In genomic region chr7:30162133-30162532, GRCh38 we compare ENCODE assay signal across 10 cellular contexts. TPM values are rescaled to one million over a fixed set of nuclear protein-coding genes. Genes with fewer than 3 reads are reported as not detected.
A peak's percentile ranks its signal among the peaks of the same experiment; 100 is the strongest.
DNase-seq lines count a peak whose midpoint lies in the region; ATAC-seq, FAIRE-seq and TF ChIP-seq lines count a peak whose summit lies in the region.
"Had no signal": no experiment of that assay in that cellular context is flagged by ENCODE, and none has a peak within 500 bp of the region (broad histone marks: within the 10 kb centered on the region; RNA-seq: fewer than 3 reads in every experiment).

No MANE protein-coding gene starts in this region.

- no peaks in the 10 kb centered on the region for H3K9me3 Mint-ChIP-seq in activated CD4-positive, alpha-beta memory T cell treated with anti-CD3 and anti-CD28 coated beads for 36 hours
- H3K9me3 Mint-ChIP-seq: CD4-positive, alpha-beta memory T cell had no signal

- H3K79me2 ChIP-seq in keratinocyte (ENCODE audit: control insufficient read depth, insufficient read depth, low read length): no peaks in the 10 kb centered on the region

- H3K4me3 ChIP-seq in left ventricle myocardium inferior (no peak overlapping the region), keratinocyte (ENCODE audit: control insufficient read depth in 2 of 3, extremely low read depth in 1 of 3, insufficient read depth in 2 of 3, low read depth in 1 of 3, low read length in 3 of 3) (no peak overlapping the region), upper lobe of right lung (no peak overlapping the region)

- H3K9ac ChIP-seq in keratinocyte (ENCODE audit: control insufficient read depth, extremely low read depth, insufficient read depth, low read length): no peak overlapping the region

- DNase-seq in left ventricle myocardium inferior (no peak), Right ventricle myocardium superior (no peak), keratinocyte (ENCODE audit: low read depth, low spot score) (no peak), upper lobe of right lung (no peak), 8988T (no peak), SK-N-DZ (ENCODE audit: low spot score) (no peak)
- no peak for DNase-seq in activated CD4-positive, alpha-beta memory T cell treated with anti-CD3 and anti-CD28 coated beads for 36 hours
- no peak for DNase-seq in activated effector memory CD4-positive, alpha-beta T cell treated with anti-CD3 and anti-CD28 coated beads, Interleukin-2, amount 50 U/mL, for 16 hours
- DNase-seq: CD4-positive, alpha-beta memory T cell had no signal

- no peaks in the 10 kb centered on the region for H3K36me3 Mint-ChIP-seq in activated CD4-positive, alpha-beta memory T cell treated with anti-CD3 and anti-CD28 coated beads for 36 hours
- H3K36me3 Mint-ChIP-seq: CD4-positive, alpha-beta memory T cell had no signal

- H3K4me1 ChIP-seq in left ventricle myocardium inferior: peaks cover 43% of the 10 kb centered on the region
- peaks cover 55% of the 10 kb centered on the region for H3K4me1 ChIP-seq in keratinocyte (ENCODE audit: control insufficient read depth, extremely low read depth, insufficient read depth, low read length)
- H3K4me1 ChIP-seq in upper lobe of right lung: peaks cover 43% of the 10 kb centered on the region

- ATAC-seq in Right ventricle myocardium superior (ENCODE audit: poor library complexity): no peak
- ATAC-seq in upper lobe of right lung: no peak

- no peaks in the 10 kb centered on the region for H4K20me1 ChIP-seq in keratinocyte (ENCODE audit: control insufficient read depth, extremely low read depth, insufficient read depth, low read length)

- H2AFZ ChIP-seq in keratinocyte (ENCODE audit: control insufficient read depth, low read length): no peak overlapping the region

- H3K27ac ChIP-seq in left ventricle myocardium inferior (replicated peaks) (peak overlapping the region; percentile 6), keratinocyte (ENCODE audit: control insufficient read depth, insufficient read depth, low read length) (peak overlapping the region; percentile 87), upper lobe of right lung (peak overlapping the region; percentile 9)

- peak overlapping the region; percentile 5 for H3K27ac Mint-ChIP-seq in activated CD4-positive, alpha-beta memory T cell treated with anti-CD3 and anti-CD28 coated beads for 36 hours

- H3K27me3 ChIP-seq in left ventricle myocardium inferior (ENCODE audit: low read depth) (no peaks in the 10 kb centered on the region), keratinocyte (ENCODE audit: control insufficient read depth, extremely low read depth, insufficient read depth, low read length) (no peaks in the 10 kb centered on the region), upper lobe of right lung (no peaks in the 10 kb centered on the region)
- H3K27me3 ChIP-seq: SJSA1 had no signal

- TF ChIP-seq CTCF in left ventricle myocardium inferior (IDR thresholded peaks at IDR 0.05; ENCODE audit: borderline replicate concordance) (no peak), keratinocyte (optimal IDR thresholded peaks at IDR 0.05 in 1 of 3, IDR thresholded peaks at IDR 0.05 in 1 of 3, conservative IDR thresholded peaks at IDR 0.05 in 1 of 3; ENCODE audit: extremely low read depth in 1 of 3, insufficient read depth in 2 of 3, low read length in 3 of 3) (no peak), upper lobe of right lung (IDR thresholded peaks at IDR 0.05) (no peak)

- POLR2A ChIA-PET in activated CD4-positive, alpha-beta memory T cell treated with anti-CD3 and anti-CD28 coated beads for 36 hours (lab: Charles Lee): no interaction called here

- peaks cover 36% of the 10 kb centered on the region for H3K4me1 Mint-ChIP-seq in activated CD4-positive, alpha-beta memory T cell treated with anti-CD3 and anti-CD28 coated beads for 36 hours (ENCODE audit: low read depth)

- no peaks in the 10 kb centered on the region for H3K9me3 ChIP-seq in left ventricle myocardium inferior (replicated peaks)
- H3K9me3 ChIP-seq in keratinocyte (ENCODE audit: control insufficient read depth, low read depth, low read length): no peaks in the 10 kb centered on the region
- no peaks in the 10 kb centered on the region for H3K9me3 ChIP-seq in upper lobe of right lung
- H3K9me3 ChIP-seq: SJSA1 had no signal

- intact Hi-C loops in left ventricle myocardium inferior (cut with micrococcal nuclease): loop anchor here (10.0 kb wide), 1 partner anchor 113 kb away; no protein-coding TSS in a partner anchor
- intact Hi-C loops in Right ventricle myocardium superior (cut with DNase I): loop anchor here (2.0 to 10.0 kb wide), 2 partner anchors 251 to 403 kb away; no protein-coding TSS in a partner anchor
- intact Hi-C loops in activated CD4-positive, alpha-beta memory T cell treated with anti-CD3 and anti-CD28 coated beads for 36 hours (cut with micrococcal nuclease): loop anchor here (2.0 to 5.0 kb wide), 6 partner anchors 13 to 575 kb away; partner anchors contain the start of gene ZNRF2
- intact Hi-C loops in upper lobe of right lung (cut with DNase I): no loop called here

- peaks cover 9% of the 10 kb centered on the region for H3K36me3 ChIP-seq in left ventricle myocardium inferior
- no peaks in the 10 kb centered on the region for H3K36me3 ChIP-seq in keratinocyte (ENCODE audit: control insufficient read depth in 2 of 2, extremely low read depth in 1 of 2, insufficient read depth in 2 of 2, low read length in 2 of 2)
- no peaks in the 10 kb centered on the region for H3K36me3 ChIP-seq in upper lobe of right lung

- CTCF ChIA-PET in activated CD4-positive, alpha-beta memory T cell treated with anti-CD3 and anti-CD28 coated beads for 36 hours (lab: Charles Lee): interaction anchor here (0.8 to 1.8 kb wide), 3 partner anchors 107 to 169 kb away, joined by 3 to 4 read pairs (median 3); no protein-coding TSS in a partner anchor

- dilution Hi-C loops in keratinocyte (cut with MboI; ENCODE audit: extremely low pct_ligation_motif_present, low sequenced_read_pairs): no loop called here

- H3K4me2 ChIP-seq in keratinocyte (ENCODE audit: control insufficient read depth, extremely low read depth, insufficient read depth, low read depth, low read length): no peak overlapping the region

- no peak for FAIRE-seq in keratinocyte (lab: Jason Lieb, UNC)

- H3K4me3 Mint-ChIP-seq in activated CD4-positive, alpha-beta memory T cell treated with anti-CD3 and anti-CD28 coated beads for 36 hours: no peak overlapping the region

- no peaks in the 10 kb centered on the region for H3K9me1 ChIP-seq in keratinocyte (ENCODE audit: control insufficient read depth, extremely low read depth, insufficient read depth, low read length)

- H3K27me3 Mint-ChIP-seq in activated CD4-positive, alpha-beta memory T cell treated with anti-CD3 and anti-CD28 coated beads for 36 hours: no peaks in the 10 kb centered on the region
- H3K27me3 Mint-ChIP-seq: CD4-positive, alpha-beta memory T cell had no signal

RNA-seq across cellular contexts. Expression of gene MTURN, which starts 27.3 kb away (rescaled TPM):
- total RNA-seq in left ventricle myocardium inferior: 21.3 TPM
- total RNA-seq in Right ventricle myocardium superior: 17.7 TPM
- 1 to 10 TPM; 3.1 to 3.7 TPM for total RNA-seq in activated CD4-positive, alpha-beta memory T cell treated with anti-CD3 and anti-CD28 coated beads for 36 hours
- polyA plus RNA-seq in keratinocyte: 5.9 to 10.9 TPM (median 10.8 TPM) in 3 replicates
- 5.5 TPM for polyA plus RNA-seq in keratinocyte (2011; ENCODE audit: low read depth)
- 6.6 and 8.5 TPM in 2 replicates for polyA plus RNA-seq in keratinocyte (2011; cell fraction: cytosol; rRNA removed)
- polyA plus RNA-seq in keratinocyte (2011; cell fraction: nucleus; rRNA removed): 11.0 and 12.6 TPM in 2 replicates
- 7.7 and 9.7 TPM in 2 replicates for polyA plus RNA-seq in keratinocyte (2012; ENCODE audit: low replicate concordance)
- 4.3 to 10.3 TPM (median 9.9 TPM) in 3 replicates for polyA minus RNA-seq in keratinocyte
- polyA minus RNA-seq in keratinocyte (2011; cell fraction: cytosol; rRNA and poly(A)+ RNA removed): 6.1 TPM
- polyA minus RNA-seq in keratinocyte (2011; cell fraction: nucleus; rRNA and poly(A)+ RNA removed): 5.0 and 10.3 TPM in 2 replicates
- 31.3 TPM for total RNA-seq in upper lobe of right lung
- polyA plus RNA-seq in SK-N-DZ (2014; cell fraction: cytosol; rRNA removed): 21.0 and 26.3 TPM in 2 replicates
- polyA plus RNA-seq in SK-N-DZ (2014; cell fraction: nucleus; rRNA removed): 26.4 and 27.1 TPM in 2 replicates

Comparison
In these comparisons a context has a peak if more than half of its experiments do, and no peak if none do; other contexts are left out.
1. H3K27ac ChIP-seq: peak in every context shown above with its lines; median percentile 87 in keratinocyte; 9 in upper lobe of right lung; 6 in left ventricle myocardium inferior.